ENCODE assay signal across 14 cellular contexts in the genomic region with DNA sequence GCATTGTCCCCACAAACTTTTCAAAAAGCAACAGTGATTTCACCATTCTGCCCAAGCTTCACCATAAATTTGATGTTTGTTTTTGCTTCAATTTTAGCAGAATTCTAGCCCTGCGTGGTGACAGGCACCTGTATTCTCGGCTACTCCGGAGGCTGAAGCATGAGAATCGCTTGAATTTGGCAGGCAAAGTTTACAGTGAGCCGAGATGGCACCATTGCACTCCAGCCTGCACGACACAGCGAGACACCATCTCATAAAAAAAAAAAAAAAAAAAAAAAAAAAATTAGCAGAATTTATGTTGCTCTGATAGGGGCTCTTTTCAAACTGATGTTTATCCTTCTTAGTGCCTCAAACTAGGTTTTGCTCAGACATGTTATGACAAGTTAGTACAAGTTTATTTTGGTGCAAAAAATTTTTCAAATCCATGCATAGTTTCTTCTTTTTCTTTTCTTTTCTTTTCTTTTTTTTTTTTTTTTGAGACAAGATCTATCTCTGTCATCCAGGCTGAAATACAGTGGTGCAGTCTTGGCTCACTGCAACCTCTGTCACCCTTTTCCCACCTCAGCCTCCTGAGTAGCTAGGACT. TPM values are rescaled to one million over a fixed set of nuclear protein-coding genes. Genes with fewer than 3 reads are reported as not detected.
DNase-seq lines count a peak whose midpoint lies in the region; ATAC-seq and TF ChIP-seq lines count a peak whose summit lies in the region.
"Had no signal": no experiment of that assay in that cellular context is flagged by ENCODE, and none has a peak within 500 bp of the region (broad histone marks: within the 10 kb centered on the region; RNA-seq: fewer than 3 reads in every experiment).

No MANE protein-coding gene starts in this region.

- H4K20me1 ChIP-seq in Loucy (ENCODE audit: insufficient read depth, low read length, poor library complexity, severe bottlenecking): peaks cover under 1% of the 10 kb centered on the region

- H3K27ac ChIP-seq in breast epithelium (no peak overlapping the region), tibial artery (peak overlapping the region; percentile 80 to 88)
- H3K27ac ChIP-seq: epithelial cell of prostate, SK-N-MC had no signal

- no peak for TF ChIP-seq POLR2A in breast epithelium (IDR thresholded peaks at IDR 0.05)

- intact Hi-C loops in MCF 10A (cut with micrococcal nuclease): no loop called here
- intact Hi-C loops in breast epithelium (cut with DNase I; ENCODE audit: low total_unique reads): no loop called here
- intact Hi-C loops in tibial artery (cut with DNase I; ENCODE audit: low total_unique reads): loop anchor here (5.0 kb wide), 1 partner anchor 43 kb away; no protein-coding TSS in a partner anchor

- POLR2A ChIA-PET in MCF 10A (lab: Yijun Ruan, JAX): interaction anchor here (0.8 to 3.2 kb wide), 5 partner anchors 9 to 46 kb away, joined by 4 to 20 read pairs (median 5); no protein-coding TSS in a partner anchor

- peak overlapping the region; percentile 59 for H3K27ac Mint-ChIP-seq in MCF 10A (ENCODE audit: low read depth, unreplicated experiment)

- H3K27me3 Mint-ChIP-seq in MCF 10A (ENCODE audit: insufficient read depth, unreplicated experiment): no peaks in the 10 kb centered on the region
- H3K27me3 Mint-ChIP-seq: activated CD4-positive, alpha-beta T cell treated with anti-CD3 and anti-CD28 coated beads for 36 hours had no signal

- H3K27me3 ChIP-seq in breast epithelium (no peaks in the 10 kb centered on the region), Loucy (ENCODE audit: insufficient read depth, low read length, poor library complexity, severe bottlenecking) (no peaks in the 10 kb centered on the region), tibial artery (no peaks in the 10 kb centered on the region)

- no peak for TF ChIP-seq CTCF in MCF 10A (IDR thresholded peaks at IDR 0.05; ENCODE audit: unreplicated experiment)
- TF ChIP-seq CTCF in breast epithelium (IDR thresholded peaks at IDR 0.05): no peak
- TF ChIP-seq CTCF in Loucy (conservative IDR thresholded peaks at IDR 0.05; ENCODE audit: low read length): no peak
- TF ChIP-seq CTCF in tibial artery (IDR thresholded peaks at IDR 0.05): no peak

- no peaks in the 10 kb centered on the region for H3K36me3 ChIP-seq in breast epithelium
- peaks cover 13% of the 10 kb centered on the region; the same call in 1 of the 2 replicates for H3K36me3 ChIP-seq in Loucy (ENCODE audit: insufficient read depth, low read length)
- H3K36me3 ChIP-seq in tibial artery: peaks cover 0 to 5% (median 0%) of the 10 kb centered on the region in 3 donors

- no peak overlapping the region for H3K4me3 Mint-ChIP-seq in MCF 10A (ENCODE audit: unreplicated experiment)
- H3K4me3 Mint-ChIP-seq: activated CD4-positive, alpha-beta T cell treated with anti-CD3 and anti-CD28 coated beads for 36 hours; H9 had no signal

- H3K4me3 ChIP-seq in breast epithelium: no peak overlapping the region
- no peak overlapping the region for H3K4me3 ChIP-seq in Loucy (ENCODE audit: low read length, poor library complexity, severe bottlenecking)
- H3K4me3 ChIP-seq in tibial artery: no peak overlapping the region
- H3K4me3 ChIP-seq: SK-N-MC had no signal

- ATAC-seq in left lobe of liver (peak; percentile 35), GM19328 (IDR thresholded peaks at IDR 0.05; ENCODE audit: unreplicated experiment) (no peak)

- peaks cover 89% of the 10 kb centered on the region for H3K79me2 ChIP-seq in Loucy (ENCODE audit: insufficient read depth, low read length)

- H3K9ac ChIP-seq in Loucy (ENCODE audit: low read depth, low read length, poor library complexity, severe bottlenecking): peak overlapping the region; percentile 33

- H3K9me3 ChIP-seq in breast epithelium: no peaks in the 10 kb centered on the region
- H3K9me3 ChIP-seq in Loucy (ENCODE audit: insufficient read depth, low read depth, low read length): no peaks in the 10 kb centered on the region
- H3K9me3 ChIP-seq in tibial artery: no peaks in the 10 kb centered on the region

- no peak overlapping the region for H2AFZ ChIP-seq in Loucy (ENCODE audit: low read length)

- CTCF ChIA-PET in MCF 10A (lab: Yijun Ruan, JAX): interaction anchor here (0.5 to 1.0 kb wide), 2 partner anchors 11 to 63 kb away, joined by 3 read pairs; no protein-coding TSS in a partner anchor

- H3K4me2 ChIP-seq in Loucy (ENCODE audit: low read depth, low read length, poor library complexity, severe bottlenecking): no peak overlapping the region

- peaks cover 33% of the 10 kb centered on the region for H3K4me1 Mint-ChIP-seq in MCF 10A (ENCODE audit: insufficient read depth, unreplicated experiment)

- H3K36me3 Mint-ChIP-seq in MCF 10A (ENCODE audit: insufficient read depth, unreplicated experiment): peaks cover 17% of the 10 kb centered on the region

- BruUV-seq in MCF 10A (replicated peaks; lab: Mats Ljungman, UMichigan): no TSS peak

- peaks cover 20% of the 10 kb centered on the region for H3K9me3 Mint-ChIP-seq in MCF 10A (ENCODE audit: unreplicated experiment)

- no peaks in the 10 kb centered on the region for H3F3A ChIP-seq in Loucy (ENCODE audit: low read depth)

- no peak for DNase-seq in MCF 10A (ENCODE audit: unreplicated experiment)
- no peak for DNase-seq in breast epithelium (ENCODE audit: low spot score in 2 of 2)
- no peak for DNase-seq in left lobe of liver (ENCODE audit: low spot score)
- no peak for DNase-seq in tibial artery
- DNase-seq in DMS79 (lab: John Stamatoyannopoulos, UW): no peak
- no peak for DNase-seq in activated gamma-delta T cell treated with Interleukin-2 at 50 U/mL for 16 hours
- DNase-seq: cortex of kidney, H9, NCI-H187 had no signal

- no peaks in the 10 kb centered on the region for H3K4me1 ChIP-seq in breast epithelium
- H3K4me1 ChIP-seq in Loucy (ENCODE audit: insufficient read depth, low read length, poor library complexity, severe bottlenecking): peaks cover 5% of the 10 kb centered on the region
- H3K4me1 ChIP-seq in tibial artery: peaks cover 0 to 100% (median 44%) of the 10 kb centered on the region in 4 donors

- no peaks in the 10 kb centered on the region for H3K9me2 ChIP-seq in Loucy (replicated peaks; ENCODE audit: low read depth, low read length)

RNA-seq across cellular contexts. Expression of a gene that starts 24.3 kb away (rescaled TPM):
- total RNA-seq in MCF 10A (2022) (30.5 and 30.6 TPM in 2 replicates), breast epithelium (10 to 100 TPM; 23.4 to 28.4 (median 24.6) TPM), left lobe of liver (11.2 TPM)

Comparison
In these comparisons a context has a peak if more than half of its experiments do, and no peak if none do; other contexts are left out.
1. H3K27ac ChIP-seq: peak in tibial artery (2 of 2); none in breast epithelium (0 of 2).